ENCODE assay signal across 8 cellular contexts in the genomic region with DNA sequence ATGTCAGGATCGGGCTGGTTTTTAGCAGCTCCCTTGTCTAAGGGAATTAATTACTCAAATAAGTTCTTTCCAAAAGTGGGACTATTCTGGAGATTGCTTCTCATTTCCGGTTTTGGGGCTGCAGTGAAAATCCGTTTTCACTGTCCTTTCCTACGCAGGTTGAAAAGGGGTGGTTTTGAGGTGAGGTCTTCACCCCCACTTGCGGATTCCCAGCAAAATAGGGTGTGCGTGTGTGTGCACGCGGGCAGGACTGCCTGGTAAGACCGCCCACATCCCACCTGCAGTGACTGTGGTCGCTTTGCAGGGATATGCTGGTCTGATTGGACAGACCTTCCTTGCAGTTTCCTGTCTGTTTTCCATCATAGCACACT. TPM values are rescaled to one million over a fixed set of nuclear protein-coding genes. Genes with fewer than 3 reads are reported as not detected.
DNase-seq lines count a peak whose midpoint lies in the region; ATAC-seq, FAIRE-seq and TF ChIP-seq lines count a peak whose summit lies in the region.

No MANE protein-coding gene starts in this region.

- no peaks in the 10 kb centered on the region for H3K27me3 ChIP-seq in esophagus muscularis mucosa
- H3K27me3 ChIP-seq in pancreas: no peaks in the 10 kb centered on the region

- no peak for FAIRE-seq in pancreas (lab: Jason Lieb, UNC)

- H3K9me3 ChIP-seq in esophagus muscularis mucosa (no peaks in the 10 kb centered on the region), pancreas (no peaks in the 10 kb centered on the region)

- H3K4me3 ChIP-seq in esophagus muscularis mucosa (peak overlapping the region; percentile 72 to 90 (median 82)), pancreas (peak overlapping the region; percentile 54 to 77 (median 64))

- peak overlapping the region; percentile 74 to 82 (median 82) for H3K27ac ChIP-seq in esophagus muscularis mucosa (replicated peaks in 1 of 4)
- H3K27ac ChIP-seq in pancreas: peak overlapping the region; percentile 45 to 83 (median 67)

- no peaks in the 10 kb centered on the region for H3K36me3 ChIP-seq in esophagus muscularis mucosa
- H3K36me3 ChIP-seq in pancreas: no peaks in the 10 kb centered on the region

- WGBS in esophagus muscularis mucosa: 55% methylated on average over 10 of the region's 10 CpGs
- 60% methylated on average over 10 of the region's 10 CpGs for WGBS in pancreas, 2 donors

- H3K4me1 ChIP-seq in esophagus muscularis mucosa (peaks cover 19 to 28% (median 25%) of the 10 kb centered on the region in 4 donors), pancreas (peaks cover 0 to 20% (median 9%) of the 10 kb centered on the region in 3 donors)

- DNase-seq in activated CD4-positive, alpha-beta T cell treated with anti-CD3 and anti-CD28 coated beads for 24 hours (ENCODE audit: low read depth in 2 of 2): peak; percentile 7 to 20
- no peak for DNase-seq in activated CD4-positive, alpha-beta T cell treated with anti-CD3 and anti-CD28 coated beads for 1 hour
- DNase-seq in activated CD8-positive, alpha-beta memory T cell treated with anti-CD3 and anti-CD28 coated beads, Interleukin-2, amount 50 U/mL, for 4 hours: peak; percentile 33
- DNase-seq in esophagus muscularis mucosa (ENCODE audit: extremely low spot score) (no peak), pancreas (no peak), erythroblast (lab: John Stamatoyannopoulos, UW) (no peak), AG08396 (ENCODE audit: low spot score) (no peak)

- no peak for TF ChIP-seq EP300 in esophagus muscularis mucosa (IDR thresholded peaks at IDR 0.05)

- intact Hi-C loops in esophagus muscularis mucosa (cut with DNase I): loop anchor here (5.0 kb wide), 1 partner anchor 47 kb away; no protein-coding TSS in a partner anchor
- intact Hi-C loops in pancreas (cut with DNase I): no loop called here

- ATAC-seq in HG03521 (IDR thresholded peaks at IDR 0.05; ENCODE audit: unreplicated experiment) (peak; percentile 19), pancreas (peak; percentile 2 to 20 (median 12))

- TF ChIP-seq CTCF in esophagus muscularis mucosa (IDR thresholded peaks at IDR 0.05) (no peak), pancreas (IDR thresholded peaks at IDR 0.05) (no peak)

- no peak for TF ChIP-seq POLR2A in esophagus muscularis mucosa (IDR thresholded peaks at IDR 0.05; ENCODE audit: low read depth)
- no peak for TF ChIP-seq POLR2A in erythroblast (IDR thresholded peaks at IDR 0.05; ENCODE audit: low read length)

RNA-seq across cellular contexts. Expression of gene PLEKHM3, which starts 0.5 kb away (rescaled TPM):
- 10 to 100 TPM; 24.8 to 34.5 (median 31.1) TPM for total RNA-seq in esophagus muscularis mucosa
- 10 to 100 TPM in 1 of 6 donors, 1 to 10 TPM in 5; 4.6 to 10.2 (median 5.4) TPM for total RNA-seq in pancreas
- polyA plus RNA-seq in pancreas: 1 to 10 TPM; 3.0 to 5.6 TPM

Comparison
In these comparisons a context has a peak if more than half of its experiments do, and no peak if none do; other contexts are left out.
1. DNase-seq: peak in activated CD4-positive, alpha-beta T cell treated with anti-CD3 and anti-CD28 coated beads for 24 hours (2 of 2) and activated CD8-positive, alpha-beta memory T cell treated with anti-CD3 and anti-CD28 coated beads, Interleukin-2, amount 50 U/mL, for 4 hours (single experiment); none in activated CD4-positive, alpha-beta T cell treated with anti-CD3 and anti-CD28 coated beads for 1 hour (single experiment), esophagus muscularis mucosa (single experiment), pancreas (0 of 6), erythroblast (0 of 2) and AG08396 (single experiment).